Comparison of ENCODE assay signal across 1 cellular context in genomic region chr22:35746248-35746647, GRCh38.
TF ChIP-seq lines count a peak whose summit lies in the region.

No MANE protein-coding gene starts in this region.

TF ChIP-seq in H1, 55 proteins besides CTCF, POLR2A, EP300 and RAD21 (continued from another document):
- TF ChIP-seq, protein P1, sequence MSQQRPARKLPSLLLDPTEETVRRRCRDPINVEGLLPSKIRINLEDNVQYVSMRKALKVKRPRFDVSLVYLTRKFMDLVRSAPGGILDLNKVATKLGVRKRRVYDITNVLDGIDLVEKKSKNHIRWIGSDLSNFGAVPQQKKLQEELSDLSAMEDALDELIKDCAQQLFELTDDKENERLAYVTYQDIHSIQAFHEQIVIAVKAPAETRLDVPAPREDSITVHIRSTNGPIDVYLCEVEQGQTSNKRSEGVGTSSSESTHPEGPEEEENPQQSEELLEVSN (IDR thresholded peaks at IDR 0.05), result no peak
- no peak for TF ChIP-seq SRF (IDR thresholded peaks at IDR 0.05; ENCODE audit: low read depth, low read length)
- no peak for TF ChIP-seq JUND (IDR thresholded peaks at IDR 0.05; ENCODE audit: low read length)
- TF ChIP-seq, protein P2, sequence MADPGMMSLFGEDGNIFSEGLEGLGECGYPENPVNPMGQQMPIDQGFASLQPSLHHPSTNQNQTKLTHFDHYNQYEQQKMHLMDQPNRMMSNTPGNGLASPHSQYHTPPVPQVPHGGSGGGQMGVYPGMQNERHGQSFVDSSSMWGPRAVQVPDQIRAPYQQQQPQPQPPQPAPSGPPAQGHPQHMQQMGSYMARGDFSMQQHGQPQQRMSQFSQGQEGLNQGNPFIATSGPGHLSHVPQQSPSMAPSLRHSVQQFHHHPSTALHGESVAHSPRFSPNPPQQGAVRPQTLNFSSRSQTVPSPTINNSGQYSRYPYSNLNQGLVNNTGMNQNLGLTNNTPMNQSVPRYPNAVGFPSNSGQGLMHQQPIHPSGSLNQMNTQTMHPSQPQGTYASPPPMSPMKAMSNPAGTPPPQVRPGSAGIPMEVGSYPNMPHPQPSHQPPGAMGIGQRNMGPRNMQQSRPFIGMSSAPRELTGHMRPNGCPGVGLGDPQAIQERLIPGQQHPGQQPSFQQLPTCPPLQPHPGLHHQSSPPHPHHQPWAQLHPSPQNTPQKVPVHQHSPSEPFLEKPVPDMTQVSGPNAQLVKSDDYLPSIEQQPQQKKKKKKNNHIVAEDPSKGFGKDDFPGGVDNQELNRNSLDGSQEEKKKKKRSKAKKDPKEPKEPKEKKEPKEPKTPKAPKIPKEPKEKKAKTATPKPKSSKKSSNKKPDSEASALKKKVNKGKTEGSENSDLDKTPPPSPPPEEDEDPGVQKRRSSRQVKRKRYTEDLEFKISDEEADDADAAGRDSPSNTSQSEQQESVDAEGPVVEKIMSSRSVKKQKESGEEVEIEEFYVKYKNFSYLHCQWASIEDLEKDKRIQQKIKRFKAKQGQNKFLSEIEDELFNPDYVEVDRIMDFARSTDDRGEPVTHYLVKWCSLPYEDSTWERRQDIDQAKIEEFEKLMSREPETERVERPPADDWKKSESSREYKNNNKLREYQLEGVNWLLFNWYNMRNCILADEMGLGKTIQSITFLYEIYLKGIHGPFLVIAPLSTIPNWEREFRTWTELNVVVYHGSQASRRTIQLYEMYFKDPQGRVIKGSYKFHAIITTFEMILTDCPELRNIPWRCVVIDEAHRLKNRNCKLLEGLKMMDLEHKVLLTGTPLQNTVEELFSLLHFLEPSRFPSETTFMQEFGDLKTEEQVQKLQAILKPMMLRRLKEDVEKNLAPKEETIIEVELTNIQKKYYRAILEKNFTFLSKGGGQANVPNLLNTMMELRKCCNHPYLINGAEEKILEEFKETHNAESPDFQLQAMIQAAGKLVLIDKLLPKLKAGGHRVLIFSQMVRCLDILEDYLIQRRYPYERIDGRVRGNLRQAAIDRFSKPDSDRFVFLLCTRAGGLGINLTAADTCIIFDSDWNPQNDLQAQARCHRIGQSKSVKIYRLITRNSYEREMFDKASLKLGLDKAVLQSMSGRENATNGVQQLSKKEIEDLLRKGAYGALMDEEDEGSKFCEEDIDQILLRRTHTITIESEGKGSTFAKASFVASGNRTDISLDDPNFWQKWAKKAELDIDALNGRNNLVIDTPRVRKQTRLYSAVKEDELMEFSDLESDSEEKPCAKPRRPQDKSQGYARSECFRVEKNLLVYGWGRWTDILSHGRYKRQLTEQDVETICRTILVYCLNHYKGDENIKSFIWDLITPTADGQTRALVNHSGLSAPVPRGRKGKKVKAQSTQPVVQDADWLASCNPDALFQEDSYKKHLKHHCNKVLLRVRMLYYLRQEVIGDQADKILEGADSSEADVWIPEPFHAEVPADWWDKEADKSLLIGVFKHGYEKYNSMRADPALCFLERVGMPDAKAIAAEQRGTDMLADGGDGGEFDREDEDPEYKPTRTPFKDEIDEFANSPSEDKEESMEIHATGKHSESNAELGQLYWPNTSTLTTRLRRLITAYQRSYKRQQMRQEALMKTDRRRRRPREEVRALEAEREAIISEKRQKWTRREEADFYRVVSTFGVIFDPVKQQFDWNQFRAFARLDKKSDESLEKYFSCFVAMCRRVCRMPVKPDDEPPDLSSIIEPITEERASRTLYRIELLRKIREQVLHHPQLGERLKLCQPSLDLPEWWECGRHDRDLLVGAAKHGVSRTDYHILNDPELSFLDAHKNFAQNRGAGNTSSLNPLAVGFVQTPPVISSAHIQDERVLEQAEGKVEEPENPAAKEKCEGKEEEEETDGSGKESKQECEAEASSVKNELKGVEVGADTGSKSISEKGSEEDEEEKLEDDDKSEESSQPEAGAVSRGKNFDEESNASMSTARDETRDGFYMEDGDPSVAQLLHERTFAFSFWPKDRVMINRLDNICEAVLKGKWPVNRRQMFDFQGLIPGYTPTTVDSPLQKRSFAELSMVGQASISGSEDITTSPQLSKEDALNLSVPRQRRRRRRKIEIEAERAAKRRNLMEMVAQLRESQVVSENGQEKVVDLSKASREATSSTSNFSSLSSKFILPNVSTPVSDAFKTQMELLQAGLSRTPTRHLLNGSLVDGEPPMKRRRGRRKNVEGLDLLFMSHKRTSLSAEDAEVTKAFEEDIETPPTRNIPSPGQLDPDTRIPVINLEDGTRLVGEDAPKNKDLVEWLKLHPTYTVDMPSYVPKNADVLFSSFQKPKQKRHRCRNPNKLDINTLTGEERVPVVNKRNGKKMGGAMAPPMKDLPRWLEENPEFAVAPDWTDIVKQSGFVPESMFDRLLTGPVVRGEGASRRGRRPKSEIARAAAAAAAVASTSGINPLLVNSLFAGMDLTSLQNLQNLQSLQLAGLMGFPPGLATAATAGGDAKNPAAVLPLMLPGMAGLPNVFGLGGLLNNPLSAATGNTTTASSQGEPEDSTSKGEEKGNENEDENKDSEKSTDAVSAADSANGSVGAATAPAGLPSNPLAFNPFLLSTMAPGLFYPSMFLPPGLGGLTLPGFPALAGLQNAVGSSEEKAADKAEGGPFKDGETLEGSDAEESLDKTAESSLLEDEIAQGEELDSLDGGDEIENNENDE (IDR thresholded peaks at IDR 0.05; ENCODE audit: insufficient replicate concordance, low read length), result no peak
- TF ChIP-seq RNF2 (IDR thresholded peaks at IDR 0.05; ENCODE audit: borderline replicate concordance, low read depth, low read length, missing control alignments, poor library complexity, severe bottlenecking), result no peak
- no peak for TF ChIP-seq GABPA (IDR thresholded peaks at IDR 0.05; ENCODE audit: borderline replicate concordance, insufficient read depth, low read length)
TF ChIP-seq in H1: peak in this region for 0.
